In genomic region chr15:45023659-45024320, GRCh38 we compare ENCODE assay signal across 8 cellular contexts. TPM values are rescaled to one million over a fixed set of nuclear protein-coding genes. Genes with fewer than 3 reads are reported as not detected.
DNase-seq lines count a peak whose midpoint lies in the region; ATAC-seq and TF ChIP-seq lines count a peak whose summit lies in the region.

No MANE protein-coding gene starts in this region.

- no peaks in the 10 kb centered on the region for H3K79me2 ChIP-seq in GM23248 (ENCODE audit: insufficient read depth)
- H3K79me2 ChIP-seq in neural cell (replicated peaks; ENCODE audit: insufficient read depth, low read length): no peaks in the 10 kb centered on the region

- no peak for TF ChIP-seq EP300 in neural cell (conservative IDR thresholded peaks at IDR 0.05; ENCODE audit: poor library complexity, severe bottlenecking)

- H3K27me3 ChIP-seq in GM23248 (replicated peaks; ENCODE audit: insufficient read depth) (0 out of 2 replicates have a peak, but pooled peaks cover 4% of the 10 kb centered on the region), esophagus (ENCODE audit: control insufficient read depth in 1 of 2, insufficient read depth in 2 of 2, low read length in 2 of 2) (no peaks in the 10 kb centered on the region), neural cell (ENCODE audit: insufficient read depth, low read depth, low read length) (no peaks in the 10 kb centered on the region)

- in situ Hi-C loops in ACHN (cut with HindIII; ENCODE audit: low pct_ligation_motif_present, low pct_unique_long_range_greater_than_20kb, low sequenced_read_pairs): no loop called here
- in situ Hi-C loops in GM23248 (cut with MboI): loop anchor here (10.0 kb wide), 1 partner anchor 169 kb away; no protein-coding TSS in a partner anchor

- peak overlapping the region; percentile 92 for H3K4me2 ChIP-seq in GM23248 (ENCODE audit: unreplicated experiment)
- H3K4me2 ChIP-seq in neural cell (ENCODE audit: low read length): peak overlapping the region; percentile 57

- H3K4me1 ChIP-seq in GM23248 (ENCODE audit: insufficient read depth): peaks cover 10% of the 10 kb centered on the region; the same call in 1 of the 2 replicates
- peaks cover 4 to 7% of the 10 kb centered on the region in 2 donors for H3K4me1 ChIP-seq in esophagus (ENCODE audit: control insufficient read depth in 2 of 2, insufficient read depth in 2 of 2, low read length in 1 of 2)

- H3F3A ChIP-seq in GM23248 (ENCODE audit: insufficient read depth) (0 out of 2 replicates have a peak, but pooled peaks cover 8% of the 10 kb centered on the region), neural cell (ENCODE audit: insufficient read depth, low read length, poor library complexity, severe bottlenecking) (no peaks in the 10 kb centered on the region)

- H3K9ac ChIP-seq in GM23248: peak overlapping the region; percentile 79
- peak overlapping the region; percentile 96 for H3K9ac ChIP-seq in SK-N-MC (ENCODE audit: insufficient read length)
- peak overlapping the region; percentile 75 for H3K9ac ChIP-seq in neural cell (ENCODE audit: low read length)

- no peaks in the 10 kb centered on the region for H4K20me1 ChIP-seq in GM23248 (ENCODE audit: insufficient read depth)
- H4K20me1 ChIP-seq in neural cell (ENCODE audit: insufficient read depth): no peaks in the 10 kb centered on the region

- H3K27ac ChIP-seq in GM23248 (peak overlapping the region; percentile 26), SK-N-MC (peak overlapping the region; percentile 82), esophagus (ENCODE audit: low read depth in 2 of 2, low read length in 1 of 2) (peak overlapping the region in 1 of 2 donors; percentile 68), neural cell (ENCODE audit: low read length) (peak overlapping the region; percentile 30)

- H3K9me3 ChIP-seq in GM23248 (ENCODE audit: low read depth): no peaks in the 10 kb centered on the region
- no peaks in the 10 kb centered on the region for H3K9me3 ChIP-seq in SK-N-MC (ENCODE audit: low read depth, low read length)
- H3K9me3 ChIP-seq in esophagus (ENCODE audit: control insufficient read depth in 2 of 2, insufficient read depth in 1 of 2, low read depth in 1 of 2, low read length in 1 of 2): no peaks in the 10 kb centered on the region
- no peaks in the 10 kb centered on the region for H3K9me3 ChIP-seq in neural cell (ENCODE audit: low read length)

- TF ChIP-seq RAD21 in neural cell (conservative IDR thresholded peaks at IDR 0.05): no peak

- no peak for ATAC-seq in GM21515 (IDR thresholded peaks at IDR 0.05; ENCODE audit: unreplicated experiment)

- H2AFZ ChIP-seq in GM23248 (peak overlapping the region; percentile 96), neural cell (ENCODE audit: low read depth, low read length) (peak overlapping the region; percentile 81)

- H3K9me2 ChIP-seq in GM23248 (ENCODE audit: insufficient read depth) (no peaks in the 10 kb centered on the region), neural cell (ENCODE audit: insufficient read depth, low read length) (no peaks in the 10 kb centered on the region)

- H3K4me3 ChIP-seq in GM23248 (peak overlapping the region; percentile 89), SK-N-MC (peak overlapping the region; percentile 95), esophagus (ENCODE audit: low read depth in 1 of 2, low read length in 2 of 2) (peak overlapping the region; percentile 52 to 88), neural cell (ENCODE audit: low read length) (peak overlapping the region; percentile 74)

- WGBS in GM23248 (ENCODE audit: low coverage in 1 of 2, low lambda C conversion rate in 2 of 2, missing lambda C conversion rate in 2 of 2), 2 experiments: 18 to 19% methylated on average over 5 of the region's 5 CpGs
- 29 to 30% methylated on average over 5 of the region's 5 CpGs for WGBS in esophagus, 2 donors

- DNase-seq in ACHN: peak; percentile 19
- DNase-seq in GM23248: peak; percentile 47
- DNase-seq in SK-N-MC (ENCODE audit: low read depth, low spot score): no peak
- no peak for DNase-seq in SIG-M5 treated with dmso at 0.1 percent for 504 hours (lab: John Stamatoyannopoulos, UW; ENCODE audit: unreplicated experiment)
- DNase-seq in NCI-H187 treated with DMSO at 0.1 percent for 48 hours (lab: John Stamatoyannopoulos, UW): no peak

- H3K36me3 ChIP-seq in GM23248 (ENCODE audit: low read depth) (no peaks in the 10 kb centered on the region), SK-N-MC (ENCODE audit: insufficient read depth, low read length) (peaks cover 23% of the 10 kb centered on the region), esophagus (ENCODE audit: control insufficient read depth in 2 of 2, insufficient read depth in 2 of 2, low read length in 1 of 2) (no peaks in the 10 kb centered on the region), neural cell (ENCODE audit: insufficient read depth, low read length) (no peaks in the 10 kb centered on the region)

- TF ChIP-seq CTCF in neural cell (IDR thresholded peaks at IDR 0.05; ENCODE audit: poor library complexity, severe bottlenecking): no peak

TF ChIP-seq in neural cell, 6 proteins besides CTCF, POLR2A, EP300 and RAD21:
- TF ChIP-seq POLR2AphosphoS5 (IDR thresholded peaks at IDR 0.05) (no peak), EZH2 (IDR thresholded peaks at IDR 0.05; ENCODE audit: borderline replicate concordance, insufficient read depth, low read length, poor library complexity, severe bottlenecking) (no peak), MXI1 (conservative IDR thresholded peaks at IDR 0.05; ENCODE audit: poor library complexity, severe bottlenecking) (no peak), REST (IDR thresholded peaks at IDR 0.05; ENCODE audit: borderline replicate concordance) (no peak), TAF1 (IDR thresholded peaks at IDR 0.05; ENCODE audit: low read depth) (no peak), SMC3 (conservative IDR thresholded peaks at IDR 0.05; ENCODE audit: poor library complexity) (no peak)

RNA-seq across cellular contexts. Expression of gene SORD, which starts 0.8 kb away (rescaled TPM):
- 12.9 and 14.2 TPM in 2 replicates for total RNA-seq in GM23248 (2014; rRNA removed; shearing (Covaris generic))
- polyA plus RNA-seq in GM23248 (2016; fragmentation: Nextera tagmentation; extraction: Ambion mirVana) (10.9 and 12.0 TPM in 2 replicates), esophagus (10 to 100 TPM in 1 of 2 donors, 1 to 10 TPM in 1; 6.4 to 18.3 TPM), neural cell (16.5 and 17.7 TPM in 2 replicates)
- polyA minus RNA-seq in neural cell: 15.2 and 15.6 TPM in 2 replicates

Comparison
In these comparisons a context has a peak if more than half of its experiments do, and no peak if none do; other contexts are left out.
1. DNase-seq: peak in ACHN (single experiment) and GM23248 (single experiment); none in SK-N-MC (single experiment), SIG-M5 treated with dmso at 0.1 percent for 504 hours (single experiment) and NCI-H187 treated with DMSO at 0.1 percent for 48 hours (single experiment).
2. Peak in every context shown above with its lines, with median percentiles within 50 percentile points of each other: H3K4me3 ChIP-seq and H3K9ac ChIP-seq.